In the genomic region with DNA sequence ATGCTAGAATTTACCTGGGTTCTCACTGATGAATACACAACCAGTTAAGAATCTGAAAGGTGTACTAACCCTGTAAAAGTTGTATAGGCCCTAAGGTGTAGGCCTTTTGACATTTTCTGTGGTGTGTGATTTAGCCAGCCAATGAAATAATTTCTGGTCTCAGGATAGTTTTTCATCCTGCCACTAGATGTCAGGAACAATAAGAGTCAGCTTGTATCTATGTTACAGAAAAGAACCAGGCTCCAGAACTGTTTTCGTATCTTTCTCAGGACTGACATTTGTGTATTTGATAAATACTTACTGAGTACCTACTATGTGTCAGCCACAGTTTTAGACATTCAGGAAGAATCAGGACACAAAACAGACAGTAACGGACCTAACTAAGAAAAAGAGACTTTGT, we compare ENCODE assay signal across 8 cellular contexts.
DNase-seq lines count a peak whose midpoint lies in the region; ATAC-seq and TF ChIP-seq lines count a peak whose summit lies in the region.

No MANE protein-coding gene starts in this region.

- H2AK5ac ChIP-seq in mesenchymal stem cell (ENCODE audit: low read length, severe bottlenecking) = no peak overlapping the region

- no peaks in the 10 kb centered on the region for H3K36me3 Mint-ChIP-seq in T-helper 2 cell treated with Interferon-gamma antibody and Interleukin-4, amounts not matched to agents 5 μg/mL and 100 μg/mL, for 36 hours (ENCODE audit: low read depth)
- H3K36me3 Mint-ChIP-seq in activated T-cell treated with anti-CD3 and anti-CD28 coated beads, Interleukin-2, amount 50 U/mL, for 72 hours (ENCODE audit: insufficient read depth in 2 of 2) = no peaks in the 10 kb centered on the region

- no peaks in the 10 kb centered on the region for H3K27me3 Mint-ChIP-seq in T-helper 2 cell treated with Interferon-gamma antibody and Interleukin-4, amounts not matched to agents 5 μg/mL and 100 μg/mL, for 36 hours (ENCODE audit: low read depth)
- no peaks in the 10 kb centered on the region for H3K27me3 Mint-ChIP-seq in activated T-cell treated with anti-CD3 and anti-CD28 coated beads, Interleukin-2, amount 50 U/mL, for 72 hours (ENCODE audit: low read depth)

- H3K9me3 Mint-ChIP-seq in T-helper 2 cell treated with Interferon-gamma antibody and Interleukin-4, amounts not matched to agents 5 μg/mL and 100 μg/mL, for 36 hours = no peaks in the 10 kb centered on the region
- peaks cover 4% of the 10 kb centered on the region in 2 donors for H3K9me3 Mint-ChIP-seq in activated T-cell treated with anti-CD3 and anti-CD28 coated beads, Interleukin-2, amount 50 U/mL, for 72 hours

- ATAC-seq in GM19395 (IDR thresholded peaks at IDR 0.05; ENCODE audit: unreplicated experiment) = peak; percentile 79
- ATAC-seq in activated T-cell treated with anti-CD3 and anti-CD28 coated beads, Interleukin-2, amount 50 U/mL, for 72 hours (replicated peaks in 1 of 2) = no peak

- DNase-seq in Ammon's horn (ENCODE audit: low spot score) (peak; percentile 54), brain pericyte (ENCODE audit: low read depth, low spot score) (peak; percentile 16), mesenchymal stem cell (peak; percentile 17), NK-92 (lab: John Stamatoyannopoulos, UW; ENCODE audit: unreplicated experiment) (no peak)
- no peak for DNase-seq in T-helper 2 cell treated with Interferon-gamma antibody and Interleukin-4, amounts not matched to agents 5 μg/mL and 100 μg/mL, for 36 hours (ENCODE audit: low spot score)
- no peak for DNase-seq in activated T-cell treated with anti-CD3 and anti-CD28 coated beads, Interleukin-2, amount 50 U/mL, for 72 hours

- H3K9me3 ChIP-seq in mesenchymal stem cell (ENCODE audit: control insufficient read depth, low read length) = no peaks in the 10 kb centered on the region

- no peaks in the 10 kb centered on the region for H3K79me1 ChIP-seq in mesenchymal stem cell (replicated peaks; ENCODE audit: low read length, poor library complexity, severe bottlenecking)

- H3K4me2 ChIP-seq in mesenchymal stem cell (ENCODE audit: low read length, poor library complexity, severe bottlenecking) = no peak overlapping the region

- no peak overlapping the region for H2BK5ac ChIP-seq in mesenchymal stem cell (ENCODE audit: low read depth, low read length, poor library complexity, severe bottlenecking)

- no peak overlapping the region for H3K14ac ChIP-seq in mesenchymal stem cell (ENCODE audit: low read length in 2 of 2)

- H3K4me1 Mint-ChIP-seq in T-helper 2 cell treated with Interferon-gamma antibody and Interleukin-4, amounts not matched to agents 5 μg/mL and 100 μg/mL, for 36 hours (ENCODE audit: low read depth) = no peaks in the 10 kb centered on the region
- no peaks in the 10 kb centered on the region for H3K4me1 Mint-ChIP-seq in activated T-cell treated with anti-CD3 and anti-CD28 coated beads, Interleukin-2, amount 50 U/mL, for 72 hours (ENCODE audit: low read depth)

- WGBS in mesenchymal stem cell = no CpG with 5 or more reads among the region's 2 CpGs

- H3K27me3 ChIP-seq in mesenchymal stem cell (ENCODE audit: control insufficient read depth in 1 of 2, insufficient read depth in 1 of 2, low read length in 2 of 2) = no peaks in the 10 kb centered on the region

- H2BK120ac ChIP-seq in mesenchymal stem cell (ENCODE audit: low read depth, low read length) = no peak overlapping the region

- H3K9ac ChIP-seq in mesenchymal stem cell (ENCODE audit: low read length) = no peak overlapping the region

- peak; percentile 50 for TF ChIP-seq CTCF in LNCAP (IDR thresholded peaks at IDR 0.05)

- no peak overlapping the region for H3K18ac ChIP-seq in mesenchymal stem cell (ENCODE audit: low read depth in 1 of 2, low read length in 2 of 2)

- H3K23ac ChIP-seq in mesenchymal stem cell (ENCODE audit: low read length in 2 of 2) = no peak overlapping the region

- H3K27ac Mint-ChIP-seq in T-helper 2 cell treated with Interferon-gamma antibody and Interleukin-4, amounts not matched to agents 5 μg/mL and 100 μg/mL, for 36 hours = no peak overlapping the region
- no peak overlapping the region for H3K27ac Mint-ChIP-seq in activated T-cell treated with anti-CD3 and anti-CD28 coated beads, Interleukin-2, amount 50 U/mL, for 72 hours

- no peak overlapping the region for H4K91ac ChIP-seq in mesenchymal stem cell (ENCODE audit: low read length)

- H3K27ac ChIP-seq in mesenchymal stem cell (ENCODE audit: low read length, poor library complexity, severe bottlenecking) = no peak overlapping the region

- H3K36me3 ChIP-seq in mesenchymal stem cell (ENCODE audit: control insufficient read depth in 1 of 2, insufficient read depth in 2 of 2, low read depth in 1 of 2, low read length in 2 of 2) = no peaks in the 10 kb centered on the region

- H2BK15ac ChIP-seq in mesenchymal stem cell (ENCODE audit: low read depth, poor library complexity, severe bottlenecking) = no peak overlapping the region

- no peak overlapping the region for H2BK12ac ChIP-seq in mesenchymal stem cell (ENCODE audit: low read length in 2 of 2)

- no peak overlapping the region for H2AFZ ChIP-seq in mesenchymal stem cell (ENCODE audit: low read depth, low read length)

- no peak overlapping the region for H3K4me3 Mint-ChIP-seq in T-helper 2 cell treated with Interferon-gamma antibody and Interleukin-4, amounts not matched to agents 5 μg/mL and 100 μg/mL, for 36 hours
- no peak overlapping the region for H3K4me3 Mint-ChIP-seq in activated T-cell treated with anti-CD3 and anti-CD28 coated beads, Interleukin-2, amount 50 U/mL, for 72 hours

- H4K8ac ChIP-seq in mesenchymal stem cell (ENCODE audit: low read length) = no peak overlapping the region

- no peaks in the 10 kb centered on the region for H3K4me1 ChIP-seq in mesenchymal stem cell (ENCODE audit: control insufficient read depth, insufficient read depth, low read depth, low read length)

- H3K4me3 ChIP-seq in mesenchymal stem cell (ENCODE audit: insufficient read depth in 1 of 2, low read depth in 1 of 2, low read length in 2 of 2) = no peak overlapping the region

- H3K4ac ChIP-seq in mesenchymal stem cell (ENCODE audit: low read depth in 1 of 2, low read length in 2 of 2) = no peak overlapping the region

Comparison
In these comparisons a context has a peak if more than half of its experiments do, and no peak if none do; other contexts are left out.
1. DNase-seq: peak in Ammon's horn (single experiment), brain pericyte (single experiment) and mesenchymal stem cell (single experiment); none in T-helper 2 cell treated with Interferon-gamma antibody and Interleukin-4, amounts not matched to agents 5 μg/mL and 100 μg/mL, for 36 hours (single experiment), activated T-cell treated with anti-CD3 and anti-CD28 coated beads, Interleukin-2, amount 50 U/mL, for 72 hours (0 of 2) and NK-92 (single experiment).